ENCODE assay signal across 8 cellular contexts in genomic region chr17:62423647-62424461, GRCh38. TPM values are rescaled to one million over a fixed set of nuclear protein-coding genes. Genes with fewer than 3 reads are reported as not detected.
A peak's percentile ranks its signal among the peaks of the same experiment; 100 is the strongest.
DNase-seq lines count a peak whose midpoint lies in the region; ATAC-seq and TF ChIP-seq lines count a peak whose summit lies in the region.
"Not testable (repeated sequence)": the region's sequence is repeated elsewhere in the genome, so short reads cannot be mapped to it uniquely, and the experiment has no call there.

Gene METTL2A (plus strand): TSS chr17:62423897. CDS start chr17:62423903, 6 bp downstream.

- H3K4me3 Mint-ChIP-seq in activated CD4-positive, alpha-beta memory T cell treated with anti-CD3 and anti-CD28 coated beads for 36 hours = peak within 1 kb of the TSS; percentile 98

- H3K36me3 Mint-ChIP-seq in activated CD4-positive, alpha-beta memory T cell treated with anti-CD3 and anti-CD28 coated beads for 36 hours = not testable (repeated sequence)

- H3K27ac Mint-ChIP-seq in activated CD4-positive, alpha-beta memory T cell treated with anti-CD3 and anti-CD28 coated beads for 36 hours = peak within 1 kb of the TSS; percentile 92

- peak; percentile 79 for DNase-seq in COLO668 (lab: John Stamatoyannopoulos, UW; ENCODE audit: unreplicated experiment)
- DNase-seq in HL-60 (ENCODE audit: low read depth in 1 of 2, low spot score in 1 of 2) = peak; percentile 90 to 95
- peak; percentile 80 for DNase-seq in NCI-H82 treated with DMSO at 0.1 percent for 48 hours (lab: John Stamatoyannopoulos, UW; ENCODE audit: unreplicated experiment)
- DNase-seq in activated CD4-positive, alpha-beta memory T cell treated with anti-CD3 and anti-CD28 coated beads for 36 hours = peak; percentile 95
- peak; percentile 88 for DNase-seq in lung (ENCODE audit: low spot score)
- peak; percentile 81 to 90 (median 82) for DNase-seq in stimulated activated CD4-positive, alpha-beta T cell treated with anti-CD3 and anti-CD28 coated beads, TNF-alpha, amount 100 ng/mL, for 24 hours (ENCODE audit: low read depth in 3 of 3)

- H3K9me3 Mint-ChIP-seq in activated CD4-positive, alpha-beta memory T cell treated with anti-CD3 and anti-CD28 coated beads for 36 hours = not testable (repeated sequence)

- H3K4me1 Mint-ChIP-seq in activated CD4-positive, alpha-beta memory T cell treated with anti-CD3 and anti-CD28 coated beads for 36 hours (ENCODE audit: low read depth) = peaks cover 34% of the 10 kb centered on the region

- H3K27me3 Mint-ChIP-seq in activated CD4-positive, alpha-beta memory T cell treated with anti-CD3 and anti-CD28 coated beads for 36 hours = not testable (repeated sequence)

- not testable (repeated sequence) for TF ChIP-seq CTCF in HL-60 (IDR thresholded peaks at IDR 0.05; ENCODE audit: insufficient read depth, low read length)
- TF ChIP-seq CTCF in lung (IDR thresholded peaks at IDR 0.05; ENCODE audit: control extremely low read depth, extremely low read depth) = peak; percentile 12

- POLR2A ChIA-PET in activated CD4-positive, alpha-beta memory T cell treated with anti-CD3 and anti-CD28 coated beads for 36 hours (lab: Charles Lee) = not testable (repeated sequence)

- 1% methylated on average over 58 of the region's 58 CpGs for WGBS in ectodermal cell, 2 experiments
- 1% methylated on average over 56 to 58 of the region's 58 CpGs for WGBS in lung, 2 donors

- ATAC-seq in GM19463 (IDR thresholded peaks at IDR 0.05; ENCODE audit: unreplicated experiment) (peak; percentile 94), lung (ENCODE audit: insufficient read depth, low FRiP score) (peak; percentile 95)

- not testable (repeated sequence) for H3K27me3 ChIP-seq in HL-60 (ENCODE audit: insufficient read depth, poor library complexity, severe bottlenecking); ectodermal cell (ENCODE audit: control insufficient read depth, insufficient read depth, low read length, poor library complexity, severe bottlenecking); lung (ENCODE audit: control insufficient read depth, insufficient read depth)

- CTCF ChIA-PET in activated CD4-positive, alpha-beta memory T cell treated with anti-CD3 and anti-CD28 coated beads for 36 hours (lab: Charles Lee) = interaction anchor here (0.6 kb wide), 1 partner anchor 11 kb away, joined by 5 read pairs; no protein-coding TSS in a partner anchor

- not testable (repeated sequence) for H3K36me3 ChIP-seq in ectodermal cell (ENCODE audit: control insufficient read depth, insufficient read depth, low read length); lung (ENCODE audit: control insufficient read depth in 2 of 2, insufficient read depth in 2 of 2, low read length in 2 of 2)

- H3K4me3 ChIP-seq in HL-60 (replicated peaks; ENCODE audit: insufficient read depth, low read length) (peak within 1 kb of the TSS; percentile 65), ectodermal cell (ENCODE audit: insufficient read depth, low read depth, low read length) (peak within 1 kb of the TSS; percentile 74), lung (peak within 1 kb of the TSS; percentile 65)

- intact Hi-C loops in activated CD4-positive, alpha-beta memory T cell treated with anti-CD3 and anti-CD28 coated beads for 36 hours (cut with micrococcal nuclease) = loop anchor here (2.0 to 5.0 kb wide), 4 partner anchors 53 to 983 kb away; partner anchors contain the start of genes TANC2 and TLK2

- H3K4me1 ChIP-seq in ectodermal cell (ENCODE audit: control insufficient read depth, insufficient read depth, low read length); lung (ENCODE audit: control insufficient read depth in 2 of 2, insufficient read depth in 2 of 2, low read length in 2 of 2): not testable (repeated sequence)

- H3K27ac ChIP-seq in HL-60 (replicated peaks) = peak within 1 kb of the TSS; percentile 77
- peak within 1 kb of the TSS; percentile 81 for H3K27ac ChIP-seq in ectodermal cell (ENCODE audit: insufficient read depth, low read depth, low read length, poor library complexity, severe bottlenecking)
- H3K27ac ChIP-seq in lung (ENCODE audit: low read depth in 1 of 2, low read length in 1 of 2) = peak within 1 kb of the TSS; percentile 54 to 75

- not testable (repeated sequence) for H3K9me3 ChIP-seq in ectodermal cell (ENCODE audit: control insufficient read depth, low read length); lung (ENCODE audit: control insufficient read depth in 2 of 2, insufficient read depth in 1 of 2, low read length in 1 of 2)

RNA-seq across cellular contexts. Expression of gene METTL2A, which starts in this region (rescaled TPM):
- total RNA-seq in activated CD4-positive, alpha-beta memory T cell treated with anti-CD3 and anti-CD28 coated beads for 36 hours = 10 to 100 TPM; 26.6 to 27.4 TPM
- 30.5 TPM for polyA plus RNA-seq in ectodermal cell (2013, experiment 1 of 4)
- polyA plus RNA-seq in ectodermal cell (2013, experiment 2 of 4) = 39.3 TPM
- 33.9 TPM for polyA plus RNA-seq in ectodermal cell (2013, experiment 3 of 4)
- polyA plus RNA-seq in ectodermal cell (2013, experiment 4 of 4) = 34.4 TPM
- total RNA-seq in lung = 10 to 100 TPM; 18.4 to 22.3 TPM
- polyA plus RNA-seq in lung = 10 to 100 TPM in 1 of 2 donors, 1 to 10 TPM in 1; 8.0 to 12.5 TPM

Comparison
In these comparisons a context has a peak if more than half of its experiments do, and no peak if none do; other contexts are left out.
1. Peak in every context shown above with its lines: DNase-seq, ATAC-seq, H3K4me3 ChIP-seq and H3K27ac ChIP-seq.